In the genomic region with DNA sequence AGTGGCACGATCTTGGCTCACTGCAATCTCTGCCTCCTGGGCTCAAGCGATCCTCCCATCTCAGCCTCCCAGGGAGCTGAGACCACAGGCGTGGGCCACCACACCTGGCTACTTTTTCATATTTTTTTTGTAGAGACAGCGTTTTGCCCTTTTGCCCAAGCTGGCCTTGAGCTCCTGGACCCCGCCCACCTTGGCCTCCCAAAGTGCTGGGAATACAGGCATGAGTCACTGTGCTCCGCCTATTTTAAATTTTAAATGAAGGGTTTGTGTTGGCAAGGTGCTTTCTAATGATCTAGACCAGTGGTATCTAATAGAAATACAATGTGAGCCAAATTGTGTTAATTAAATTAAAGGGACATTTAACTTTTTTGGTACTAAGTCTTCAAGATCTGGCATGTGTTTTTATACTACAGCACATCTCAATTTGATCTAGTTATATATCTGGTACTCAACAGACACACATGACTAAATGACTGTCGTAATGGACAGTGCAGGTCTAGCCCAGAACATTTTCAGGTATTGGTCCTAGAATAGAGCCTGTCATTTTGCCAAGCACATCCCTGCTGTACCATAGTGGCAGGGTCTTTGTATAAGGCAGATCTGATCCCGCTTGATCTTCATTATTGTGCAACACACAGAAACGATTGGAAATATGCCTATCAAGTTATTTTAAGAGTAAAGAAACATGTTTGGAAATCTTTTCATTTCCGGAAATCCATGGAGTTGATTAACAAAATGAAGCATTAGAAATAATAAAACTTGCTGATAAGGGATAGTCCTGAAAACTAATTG, we compare ENCODE assay signal across 16 cellular contexts. TPM values are rescaled to one million over a fixed set of nuclear protein-coding genes. Genes with fewer than 3 reads are reported as not detected.
DNase-seq lines count a peak whose midpoint lies in the region; ATAC-seq and TF ChIP-seq lines count a peak whose summit lies in the region.
"Had no signal": no experiment of that assay in that cellular context is flagged by ENCODE, and none has a peak within 500 bp of the region (broad histone marks: within the 10 kb centered on the region; RNA-seq: fewer than 3 reads in every experiment).

No MANE protein-coding gene starts in this region.

- H3K27ac ChIP-seq in colonic mucosa = no peak overlapping the region
- H3K27ac ChIP-seq in transverse colon = no peak overlapping the region
- no peak overlapping the region for H3K27ac ChIP-seq in uterus
- H3K27ac ChIP-seq: pancreas, sigmoid colon had no signal

- TF ChIP-seq POLR2A in transverse colon (IDR thresholded peaks at IDR 0.05) (no peak), uterus (IDR thresholded peaks at IDR 0.05) (no peak)

- H3K27me3 Mint-ChIP-seq in activated CD4-positive, alpha-beta memory T cell treated with anti-CD3 and anti-CD28 coated beads for 36 hours = no peaks in the 10 kb centered on the region

- H3K4me3 Mint-ChIP-seq in activated CD4-positive, alpha-beta memory T cell treated with anti-CD3 and anti-CD28 coated beads for 36 hours = no peak overlapping the region

- no peaks in the 10 kb centered on the region for H3K9me3 Mint-ChIP-seq in activated CD4-positive, alpha-beta memory T cell treated with anti-CD3 and anti-CD28 coated beads for 36 hours

- peaks cover 58% of the 10 kb centered on the region for H3K36me3 Mint-ChIP-seq in activated CD4-positive, alpha-beta memory T cell treated with anti-CD3 and anti-CD28 coated beads for 36 hours

- H3K27ac Mint-ChIP-seq in activated CD4-positive, alpha-beta memory T cell treated with anti-CD3 and anti-CD28 coated beads for 36 hours = peak overlapping the region; percentile 13

- H3K4me1 Mint-ChIP-seq in activated CD4-positive, alpha-beta memory T cell treated with anti-CD3 and anti-CD28 coated beads for 36 hours (ENCODE audit: low read depth) = peaks cover 66% of the 10 kb centered on the region

- no peak for TF ChIP-seq EP300 in transverse colon (IDR thresholded peaks at IDR 0.05; ENCODE audit: low read depth)

- in situ Hi-C loops in transverse colon (cut with MboI; ENCODE audit: low pct_ligation_motif_present in 1 of 4, low pct_unique_long_range_greater_than_20kb in 1 of 4, low sequenced_read_pairs in 3 of 4) = loop anchor here in 1 of 4 donors (25.0 kb wide), 1 partner anchor 199 kb away; a partner anchor contains a TSS

- WGBS in transverse colon (ENCODE audit: low coverage in 1 of 2), 2 donors = 77% methylated on average over 2 to 10 of the region's 10 CpGs

- no peak overlapping the region for H3K9ac ChIP-seq in colonic mucosa (ENCODE audit: low read depth in 2 of 2, low read length in 2 of 2)

- H3K4me3 ChIP-seq in colonic mucosa (no peak overlapping the region), transverse colon (no peak overlapping the region), uterus (no peak overlapping the region)
- H3K4me3 ChIP-seq: pancreas, sigmoid colon had no signal

- no peak for ATAC-seq in left cardiac atrium
- no peak for ATAC-seq in left ventricle myocardium superior
- ATAC-seq in GM21528 (IDR thresholded peaks at IDR 0.05; ENCODE audit: low FRiP score, unreplicated experiment) = no peak

- CTCF ChIA-PET in activated CD4-positive, alpha-beta memory T cell treated with anti-CD3 and anti-CD28 coated beads for 36 hours (lab: Charles Lee) = no interaction called here

- TF ChIP-seq CTCF in colonic mucosa (IDR thresholded peaks at IDR 0.05) (no peak), transverse colon (IDR thresholded peaks at IDR 0.05) (no peak), uterus (IDR thresholded peaks at IDR 0.05) (no peak)

- intact Hi-C loops in left cardiac atrium (cut with DNase I) = no loop called here
- intact Hi-C loops in left ventricle myocardium superior (cut with micrococcal nuclease) = no loop called here
- intact Hi-C loops in activated CD4-positive, alpha-beta memory T cell treated with anti-CD3 and anti-CD28 coated beads for 36 hours (cut with micrococcal nuclease) = no loop called here
- intact Hi-C loops in colonic mucosa (cut with DNase I) = no loop called here
- intact Hi-C loops in transverse colon (cut with DNase I; ENCODE audit: low total_unique reads) = no loop called here
- intact Hi-C loops in uterus (cut with DNase I; ENCODE audit: low total_unique reads) = no loop called here

- H3K27me3 ChIP-seq in colonic mucosa = no peaks in the 10 kb centered on the region
- H3K27me3 ChIP-seq in transverse colon = no peaks in the 10 kb centered on the region
- H3K27me3 ChIP-seq in uterus = no peaks in the 10 kb centered on the region
- H3K27me3 ChIP-seq: pancreas, sigmoid colon had no signal

- H3K9me3 ChIP-seq in colonic mucosa (no peaks in the 10 kb centered on the region), transverse colon (no peaks in the 10 kb centered on the region), uterus (no peaks in the 10 kb centered on the region)
- H3K9me3 ChIP-seq: pancreas, sigmoid colon had no signal

- H3K36me3 ChIP-seq in colonic mucosa (peaks cover 11% of the 10 kb centered on the region), transverse colon (peaks cover 0 to 7% (median 2%) of the 10 kb centered on the region in 4 donors), uterus (no peaks in the 10 kb centered on the region)

- DNase-seq in left cardiac atrium (peak; percentile 37), left ventricle myocardium superior (no peak), colonic mucosa (peak; percentile 40), transverse colon (peak; percentile 16), uterus (no peak), cortex of kidney (lab: John Stamatoyannopoulos, UW) (no peak)
- no peak for DNase-seq in activated CD4-positive, alpha-beta memory T cell treated with anti-CD3 and anti-CD28 coated beads for 36 hours
- DNase-seq: activated T-cell treated with anti-CD3 and anti-CD28 coated beads for 4 hours, caudate nucleus, glutamatergic neuron, NCI-H1436 treated with DMSO at 0.1 percent for 48 hours, NCI-H2171 treated with DMSO at 0.1 percent for 48 hours, sigmoid colon, T1000 had no signal

- H3K4me1 ChIP-seq in colonic mucosa (no peaks in the 10 kb centered on the region), transverse colon (peaks cover 0 to 26% (median under 1%) of the 10 kb centered on the region in 4 donors), uterus (peaks cover 0 to 5% of the 10 kb centered on the region in 2 donors)

- POLR2A ChIA-PET in activated CD4-positive, alpha-beta memory T cell treated with anti-CD3 and anti-CD28 coated beads for 36 hours (lab: Charles Lee) = no interaction called here

RNA-seq across cellular contexts. Expression of a gene that starts 7.3 kb away (rescaled TPM):
- total RNA-seq in left cardiac atrium = 100 to 1,000 TPM; 346 to 453 TPM
- 448 TPM for total RNA-seq in left ventricle myocardium superior
- total RNA-seq in activated CD4-positive, alpha-beta memory T cell treated with anti-CD3 and anti-CD28 coated beads for 36 hours = 100 to 1,000 TPM; 908 to 924 TPM
- total RNA-seq in colonic mucosa = 100 to 1,000 TPM; 500 to 706 TPM
- total RNA-seq in transverse colon = 100 to 1,000 TPM in 3 of 4 donors, 10 to 100 TPM in 1; 35.6 to 207 (median 181) TPM
- total RNA-seq in uterus = 100 to 1,000 TPM in 3 of 4 donors, 10 to 100 TPM in 1; 84.5 to 151 (median 132) TPM

RNA-seq across cellular contexts. Expression of a gene that starts 28.1 kb away (rescaled TPM):
- total RNA-seq in left cardiac atrium = 10 to 100 TPM; 20.3 to 20.8 TPM
- 19.1 TPM for total RNA-seq in left ventricle myocardium superior
- total RNA-seq in activated CD4-positive, alpha-beta memory T cell treated with anti-CD3 and anti-CD28 coated beads for 36 hours = 10 to 100 TPM; 23.0 TPM
- 1 to 10 TPM; 5.8 to 6.3 TPM for total RNA-seq in colonic mucosa
- total RNA-seq in transverse colon = 10 to 100 TPM in 1 of 4 donors, 1 to 10 TPM in 3; 2.6 to 13.2 (median 6.6) TPM
- 10 to 100 TPM; 10.2 to 44.2 (median 32.2) TPM for total RNA-seq in uterus

Comparison
In these comparisons a context has a peak if more than half of its experiments do, and no peak if none do; other contexts are left out.
1. DNase-seq: peak in left cardiac atrium (single experiment), colonic mucosa (single experiment) and transverse colon (single experiment); none in left ventricle myocardium superior (single experiment), activated CD4-positive, alpha-beta memory T cell treated with anti-CD3 and anti-CD28 coated beads for 36 hours (single experiment), uterus (0 of 2) and cortex of kidney (single experiment).